In genomic region chr6:20692023-20692422, GRCh38 we compare ENCODE assay signal across 21 cellular contexts.
"Had no signal": no experiment of that assay in that cellular context is flagged by ENCODE, and none has a peak within 500 bp of the region (broad histone marks: within the 10 kb centered on the region; RNA-seq: fewer than 3 reads in every experiment).

No MANE protein-coding gene starts in this region.

- H3K27ac ChIP-seq: adrenal gland, coronary artery, epithelial cell of prostate, prostate gland, right lobe of liver, VCaP had no signal

- H3K4me1 ChIP-seq: adrenal gland, prostate gland, right lobe of liver had no signal

- H3K4me3 ChIP-seq: adrenal gland, coronary artery, mucosa of descending colon, prostate gland, right lobe of liver had no signal

- H3K27me3 ChIP-seq: adrenal gland, right lobe of liver had no signal

- H3K9me3 Mint-ChIP-seq: activated CD4-positive, alpha-beta memory T cell treated with anti-CD3 and anti-CD28 coated beads, Interleukin-2, amount 10 ng/mL, durations not matched to agents 7 days and 5 days; naive thymus-derived CD8-positive, alpha-beta T cell; stimulated activated memory B cell treated with anti-CD40 and anti-IgM and Interleukin-4, amounts not matched to agents 10 μg/mL and 1 μg/mL and 100 μg/mL, for 72 hours had no signal

- H3K36me3 Mint-ChIP-seq: naive thymus-derived CD8-positive, alpha-beta T cell; type B pancreatic cell had no signal

- DNase-seq: activated CD4-positive, alpha-beta memory T cell treated with anti-CD3 and anti-CD28 coated beads, Interleukin-2, amount 10 ng/mL, durations not matched to agents 7 days and 5 days; activated CD4-positive, alpha-beta T cell treated with anti-CD3 and anti-CD28 coated beads for 36 hours; activated naive CD4-positive, alpha-beta T cell; adrenal gland; central memory CD4-positive, alpha-beta T cell; effector CD4-positive, alpha-beta T cell; head of caudate nucleus; islet precursor cell; mammary epithelial cell; mucosa of descending colon; naive thymus-derived CD8-positive, alpha-beta T cell; occipital lobe; right lobe of liver; T-helper 1 cell had no signal

- ATAC-seq: activated CD4-positive, alpha-beta T cell treated with anti-CD3 and anti-CD28 coated beads for 36 hours; left lobe of liver; mucosa of descending colon; naive thymus-derived CD8-positive, alpha-beta T cell; right lobe of liver; stimulated activated memory B cell treated with anti-CD40 and anti-IgM and Interleukin-4, amounts not matched to agents 10 μg/mL and 1 μg/mL and 100 μg/mL, for 72 hours had no signal

- H3K4me3 Mint-ChIP-seq: activated CD4-positive, alpha-beta memory T cell treated with anti-CD3 and anti-CD28 coated beads, Interleukin-2, amount 10 ng/mL, durations not matched to agents 7 days and 5 days; activated CD4-positive, alpha-beta T cell treated with anti-CD3 and anti-CD28 coated beads for 36 hours; naive thymus-derived CD8-positive, alpha-beta T cell; stimulated activated memory B cell treated with anti-CD40 and anti-IgM and Interleukin-4, amounts not matched to agents 10 μg/mL and 1 μg/mL and 100 μg/mL, for 72 hours had no signal

- H3K27me3 Mint-ChIP-seq: activated CD4-positive, alpha-beta memory T cell treated with anti-CD3 and anti-CD28 coated beads, Interleukin-2, amount 10 ng/mL, durations not matched to agents 7 days and 5 days; activated CD4-positive, alpha-beta T cell treated with anti-CD3 and anti-CD28 coated beads for 36 hours; naive thymus-derived CD8-positive, alpha-beta T cell; stimulated activated memory B cell treated with anti-CD40 and anti-IgM and Interleukin-4, amounts not matched to agents 10 μg/mL and 1 μg/mL and 100 μg/mL, for 72 hours; type B pancreatic cell had no signal

- H3K9me3 ChIP-seq: adrenal gland, mucosa of descending colon, prostate gland, right lobe of liver had no signal

- H3K36me3 ChIP-seq: adrenal gland, prostate gland, right lobe of liver had no signal

- H3K27ac Mint-ChIP-seq: activated CD4-positive, alpha-beta memory T cell treated with anti-CD3 and anti-CD28 coated beads, Interleukin-2, amount 10 ng/mL, durations not matched to agents 7 days and 5 days; activated CD4-positive, alpha-beta T cell treated with anti-CD3 and anti-CD28 coated beads for 36 hours; naive thymus-derived CD8-positive, alpha-beta T cell; stimulated activated memory B cell treated with anti-CD40 and anti-IgM and Interleukin-4, amounts not matched to agents 10 μg/mL and 1 μg/mL and 100 μg/mL, for 72 hours had no signal
